In the genomic region with DNA sequence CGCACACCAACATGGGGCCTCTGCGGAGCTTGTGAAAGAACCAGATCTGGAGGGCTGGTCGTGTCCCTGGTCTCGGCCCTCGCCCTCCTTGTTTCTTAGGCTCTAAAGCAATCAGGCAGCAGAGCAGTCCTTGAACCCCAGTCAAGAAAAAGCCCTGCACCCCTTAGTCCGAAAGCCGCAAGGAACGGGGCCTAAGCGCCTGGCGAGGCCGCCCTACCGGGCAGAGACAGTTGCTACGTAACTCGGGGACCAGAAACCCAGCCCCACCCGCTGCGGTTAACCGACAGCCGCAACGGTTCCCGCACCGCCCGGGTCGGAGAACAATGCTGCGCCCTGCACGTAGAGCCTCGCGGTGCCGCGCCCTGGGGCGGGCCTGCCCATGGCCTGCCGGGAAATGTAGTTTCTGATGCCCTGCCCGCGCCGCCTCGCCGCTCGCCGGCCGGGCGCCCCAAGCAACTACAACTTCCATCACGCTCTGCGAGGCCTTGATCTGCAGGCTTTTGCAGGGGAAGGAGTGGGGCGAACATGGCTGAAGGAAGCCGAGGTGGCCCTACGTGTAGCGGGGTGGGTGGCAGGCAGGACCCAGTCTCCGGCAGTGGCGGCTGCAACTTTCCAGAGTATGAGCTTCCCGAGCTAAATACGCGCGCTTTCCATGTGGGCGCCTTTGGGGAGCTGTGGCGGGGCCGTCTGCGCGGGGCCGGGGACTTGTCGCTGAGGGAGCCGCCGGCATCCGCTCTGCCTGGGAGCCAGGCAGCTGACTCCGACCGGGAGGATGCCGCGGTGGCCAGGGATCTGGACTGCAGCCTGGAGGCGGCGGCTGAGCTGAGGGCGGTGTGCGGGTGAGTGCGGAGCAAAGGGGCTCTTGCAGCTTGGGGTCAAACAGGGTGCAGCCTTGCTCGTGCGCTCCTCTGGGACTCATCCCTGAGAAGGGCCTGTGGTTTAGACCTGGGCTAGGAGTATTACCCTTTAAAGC, we compare ENCODE assay signal across 1 cellular context.
A peak's percentile ranks its signal among the peaks of the same experiment; 100 is the strongest.
TF ChIP-seq lines count a peak whose summit lies in the region.

Gene SNAPC3, plus strand, starts transcription at position 522 of the 973 bp plus-strand sequence. Its CDS starts 4 bp downstream, at position 526.

TF ChIP-seq in HepG2, 621 proteins besides CTCF, POLR2A, EP300 and RAD21 (continued from another document and continues in another):
- peak; percentile 54; the same call in 1 of the 2 replicates for TF ChIP-seq NKX3-1 (CRISPR knock-in tag; IDR thresholded peaks at IDR 0.05)
- TF ChIP-seq, protein P1, sequence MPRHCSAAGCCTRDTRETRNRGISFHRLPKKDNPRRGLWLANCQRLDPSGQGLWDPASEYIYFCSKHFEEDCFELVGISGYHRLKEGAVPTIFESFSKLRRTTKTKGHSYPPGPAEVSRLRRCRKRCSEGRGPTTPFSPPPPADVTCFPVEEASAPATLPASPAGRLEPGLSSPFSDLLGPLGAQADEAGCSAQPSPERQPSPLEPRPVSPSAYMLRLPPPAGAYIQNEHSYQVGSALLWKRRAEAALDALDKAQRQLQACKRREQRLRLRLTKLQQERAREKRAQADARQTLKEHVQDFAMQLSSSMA (CRISPR knock-in tag; IDR thresholded peaks at IDR 0.05), result peak; percentile 81
- no peak; the same call in 1 of the 2 replicates for TF ChIP-seq FOXM1 (CRISPR knock-in tag; IDR thresholded peaks at IDR 0.05)
- TF ChIP-seq ZNF550 (CRISPR knock-in tag; IDR thresholded peaks at IDR 0.05; ENCODE audit: borderline replicate concordance), result no peak
- TF ChIP-seq HMGA1 (CRISPR knock-in tag; conservative IDR thresholded peaks at IDR 0.05), result no peak
- TF ChIP-seq GATAD1 (CRISPR knock-in tag; IDR thresholded peaks at IDR 0.05), result peak; percentile 89; the same call in 1 of the 2 replicates
- TF ChIP-seq MXD4 (CRISPR knock-in tag; IDR thresholded peaks at IDR 0.05), result peak; percentile 78
- no peak for TF ChIP-seq ZNF224 (CRISPR knock-in tag; IDR thresholded peaks at IDR 0.05)
- peak; percentile 12 for TF ChIP-seq ZNF781 (CRISPR knock-in tag; IDR thresholded peaks at IDR 0.05; ENCODE audit: borderline replicate concordance, not compliant biosample characterization)
- TF ChIP-seq, protein P2, sequence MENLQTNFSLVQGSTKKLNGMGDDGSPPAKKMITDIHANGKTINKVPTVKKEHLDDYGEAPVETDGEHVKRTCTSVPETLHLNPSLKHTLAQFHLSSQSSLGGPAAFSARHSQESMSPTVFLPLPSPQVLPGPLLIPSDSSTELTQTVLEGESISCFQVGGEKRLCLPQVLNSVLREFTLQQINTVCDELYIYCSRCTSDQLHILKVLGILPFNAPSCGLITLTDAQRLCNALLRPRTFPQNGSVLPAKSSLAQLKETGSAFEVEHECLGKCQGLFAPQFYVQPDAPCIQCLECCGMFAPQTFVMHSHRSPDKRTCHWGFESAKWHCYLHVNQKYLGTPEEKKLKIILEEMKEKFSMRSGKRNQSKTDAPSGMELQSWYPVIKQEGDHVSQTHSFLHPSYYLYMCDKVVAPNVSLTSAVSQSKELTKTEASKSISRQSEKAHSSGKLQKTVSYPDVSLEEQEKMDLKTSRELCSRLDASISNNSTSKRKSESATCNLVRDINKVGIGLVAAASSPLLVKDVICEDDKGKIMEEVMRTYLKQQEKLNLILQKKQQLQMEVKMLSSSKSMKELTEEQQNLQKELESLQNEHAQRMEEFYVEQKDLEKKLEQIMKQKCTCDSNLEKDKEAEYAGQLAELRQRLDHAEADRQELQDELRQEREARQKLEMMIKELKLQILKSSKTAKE (CRISPR knock-in tag; IDR thresholded peaks at IDR 0.05; ENCODE audit: borderline replicate concordance), result no peak
- TF ChIP-seq YEATS2 (CRISPR knock-in tag; IDR thresholded peaks at IDR 0.05; ENCODE audit: borderline replicate concordance), result peak; percentile 93
- peak; percentile 100 for TF ChIP-seq THAP11 (CRISPR knock-in tag; IDR thresholded peaks at IDR 0.05)
- no peak; the same call in 1 of the 2 replicates for TF ChIP-seq ZNF44 (CRISPR knock-in tag; IDR thresholded peaks at IDR 0.05)
- peak; percentile 71 for TF ChIP-seq HOXA5 (CRISPR knock-in tag; IDR thresholded peaks at IDR 0.05)
- no peak for TF ChIP-seq NCOA5 (CRISPR knock-in tag; IDR thresholded peaks at IDR 0.05)
- peak; percentile 67; the same call in 1 of the 2 replicates for TF ChIP-seq ZNF558 (CRISPR knock-in tag; IDR thresholded peaks at IDR 0.05; ENCODE audit: borderline replicate concordance)
- no peak for TF ChIP-seq HNF1A (IDR thresholded peaks at IDR 0.05; ENCODE audit: low read depth)
- peak; percentile 48; the same call in 1 of the 2 replicates for TF ChIP-seq HNF1A (CRISPR knock-in tag; IDR thresholded peaks at IDR 0.05; ENCODE audit: borderline replicate concordance)
- TF ChIP-seq TRIM24 (CRISPR knock-in tag; IDR thresholded peaks at IDR 0.05), result no peak
- no peak for TF ChIP-seq SSRP1 (CRISPR knock-in tag; IDR thresholded peaks at IDR 0.05)
- TF ChIP-seq RBM22 (optimal IDR thresholded peaks at IDR 0.05; ENCODE audit: low read length), result no peak
- TF ChIP-seq SUZ12 (IDR thresholded peaks at IDR 0.05; ENCODE audit: low read depth, low read length), result peak; percentile 93
- no peak for TF ChIP-seq DNMT3B (CRISPR knock-in tag; conservative IDR thresholded peaks at IDR 0.05)
- TF ChIP-seq NBN (conservative IDR thresholded peaks at IDR 0.05), result no peak
- peak; percentile 90 for TF ChIP-seq KMT2A (CRISPR knock-in tag; IDR thresholded peaks at IDR 0.05)
- peak; percentile 54; the same call in 1 of the 2 replicates for TF ChIP-seq BRF2 (CRISPR knock-in tag; IDR thresholded peaks at IDR 0.05)
- TF ChIP-seq, protein P3, sequence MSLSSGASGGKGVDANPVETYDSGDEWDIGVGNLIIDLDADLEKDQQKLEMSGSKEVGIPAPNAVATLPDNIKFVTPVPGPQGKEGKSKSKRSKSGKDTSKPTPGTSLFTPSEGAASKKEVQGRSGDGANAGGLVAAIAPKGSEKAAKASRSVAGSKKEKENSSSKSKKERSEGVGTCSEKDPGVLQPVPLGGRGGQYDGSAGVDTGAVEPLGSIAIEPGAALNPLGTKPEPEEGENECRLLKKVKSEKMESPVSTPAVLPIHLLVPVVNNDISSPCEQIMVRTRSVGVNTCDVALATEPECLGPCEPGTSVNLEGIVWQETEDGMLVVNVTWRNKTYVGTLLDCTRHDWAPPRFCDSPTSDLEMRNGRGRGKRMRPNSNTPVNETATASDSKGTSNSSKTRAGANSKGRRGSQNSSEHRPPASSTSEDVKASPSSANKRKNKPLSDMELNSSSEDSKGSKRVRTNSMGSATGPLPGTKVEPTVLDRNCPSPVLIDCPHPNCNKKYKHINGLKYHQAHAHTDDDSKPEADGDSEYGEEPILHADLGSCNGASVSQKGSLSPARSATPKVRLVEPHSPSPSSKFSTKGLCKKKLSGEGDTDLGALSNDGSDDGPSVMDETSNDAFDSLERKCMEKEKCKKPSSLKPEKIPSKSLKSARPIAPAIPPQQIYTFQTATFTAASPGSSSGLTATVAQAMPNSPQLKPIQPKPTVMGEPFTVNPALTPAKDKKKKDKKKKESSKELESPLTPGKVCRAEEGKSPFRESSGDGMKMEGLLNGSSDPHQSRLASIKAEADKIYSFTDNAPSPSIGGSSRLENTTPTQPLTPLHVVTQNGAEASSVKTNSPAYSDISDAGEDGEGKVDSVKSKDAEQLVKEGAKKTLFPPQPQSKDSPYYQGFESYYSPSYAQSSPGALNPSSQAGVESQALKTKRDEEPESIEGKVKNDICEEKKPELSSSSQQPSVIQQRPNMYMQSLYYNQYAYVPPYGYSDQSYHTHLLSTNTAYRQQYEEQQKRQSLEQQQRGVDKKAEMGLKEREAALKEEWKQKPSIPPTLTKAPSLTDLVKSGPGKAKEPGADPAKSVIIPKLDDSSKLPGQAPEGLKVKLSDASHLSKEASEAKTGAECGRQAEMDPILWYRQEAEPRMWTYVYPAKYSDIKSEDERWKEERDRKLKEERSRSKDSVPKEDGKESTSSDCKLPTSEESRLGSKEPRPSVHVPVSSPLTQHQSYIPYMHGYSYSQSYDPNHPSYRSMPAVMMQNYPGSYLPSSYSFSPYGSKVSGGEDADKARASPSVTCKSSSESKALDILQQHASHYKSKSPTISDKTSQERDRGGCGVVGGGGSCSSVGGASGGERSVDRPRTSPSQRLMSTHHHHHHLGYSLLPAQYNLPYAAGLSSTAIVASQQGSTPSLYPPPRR (CRISPR knock-in tag; IDR thresholded peaks at IDR 0.05; ENCODE audit: borderline replicate concordance), result peak; percentile 17; the same call in 1 of the 2 replicates
- TF ChIP-seq NFIC (IDR thresholded peaks at IDR 0.05; ENCODE audit: low read length), result no peak
- no peak for TF ChIP-seq FOXO4 (CRISPR knock-in tag; conservative IDR thresholded peaks at IDR 0.05)
- TF ChIP-seq ZNF263 (CRISPR knock-in tag; IDR thresholded peaks at IDR 0.05), result peak; percentile 43
- TF ChIP-seq HOXD1 (CRISPR knock-in tag; IDR thresholded peaks at IDR 0.05), result peak; percentile 64; the same call in 1 of the 2 replicates
- TF ChIP-seq, protein P4, sequence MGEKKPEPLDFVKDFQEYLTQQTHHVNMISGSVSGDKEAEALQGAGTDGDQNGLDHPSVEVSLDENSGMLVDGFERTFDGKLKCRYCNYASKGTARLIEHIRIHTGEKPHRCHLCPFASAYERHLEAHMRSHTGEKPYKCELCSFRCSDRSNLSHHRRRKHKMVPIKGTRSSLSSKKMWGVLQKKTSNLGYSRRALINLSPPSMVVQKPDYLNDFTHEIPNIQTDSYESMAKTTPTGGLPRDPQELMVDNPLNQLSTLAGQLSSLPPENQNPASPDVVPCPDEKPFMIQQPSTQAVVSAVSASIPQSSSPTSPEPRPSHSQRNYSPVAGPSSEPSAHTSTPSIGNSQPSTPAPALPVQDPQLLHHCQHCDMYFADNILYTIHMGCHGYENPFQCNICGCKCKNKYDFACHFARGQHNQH (CRISPR knock-in tag; IDR thresholded peaks at IDR 0.05), result peak; percentile 57; the same call in 1 of the 2 replicates
- TF ChIP-seq NRL (CRISPR knock-in tag; IDR thresholded peaks at IDR 0.05; ENCODE audit: borderline replicate concordance), result peak; percentile 67
- TF ChIP-seq ZNF101 (CRISPR knock-in tag; IDR thresholded peaks at IDR 0.05; ENCODE audit: borderline replicate concordance, low read depth), result no peak
- TF ChIP-seq ZFP37 (CRISPR knock-in tag; IDR thresholded peaks at IDR 0.05; ENCODE audit: borderline replicate concordance), result 0 out of 2 replicates have a peak, but pooled peaks have one; percentile 35
- TF ChIP-seq TP53 (CRISPR knock-in tag; conservative IDR thresholded peaks at IDR 0.05), result 0 out of 2 replicates have a peak, but pooled peaks have one; percentile 23
- no peak for TF ChIP-seq ZSCAN12 (CRISPR knock-in tag; IDR thresholded peaks at IDR 0.05)
- peak; percentile 91 for TF ChIP-seq ZNF792 (CRISPR knock-in tag; IDR thresholded peaks at IDR 0.05)
- peak; percentile 82 for TF ChIP-seq WIZ (CRISPR knock-in tag; IDR thresholded peaks at IDR 0.05)
- TF ChIP-seq MEF2D (CRISPR knock-in tag; IDR thresholded peaks at IDR 0.05), result no peak; the same call in 1 of the 2 replicates
- no peak for TF ChIP-seq PLRG1 (conservative IDR thresholded peaks at IDR 0.05)
- peak; percentile 59; the same call in 1 of the 2 replicates for TF ChIP-seq ZSCAN21 (CRISPR knock-in tag; IDR thresholded peaks at IDR 0.05; ENCODE audit: borderline replicate concordance)
- TF ChIP-seq CEBPG (CRISPR knock-in tag; IDR thresholded peaks at IDR 0.05), result no peak
- TF ChIP-seq TGIF2 (CRISPR knock-in tag; IDR thresholded peaks at IDR 0.05), result no peak
- TF ChIP-seq MTERF4 (CRISPR knock-in tag; IDR thresholded peaks at IDR 0.05), result 0 out of 2 replicates have a peak, but pooled peaks have one; percentile 16
- TF ChIP-seq ZNF878 (CRISPR knock-in tag; IDR thresholded peaks at IDR 0.05), result no peak
